Comparison of ENCODE assay signal across 9 cellular contexts in genomic region chr10:79068203-79068561, GRCh38. TPM values are rescaled to one million over a fixed set of nuclear protein-coding genes. Genes with fewer than 3 reads are reported as not detected.
DNase-seq lines count a peak whose midpoint lies in the region; ATAC-seq, FAIRE-seq and TF ChIP-seq lines count a peak whose summit lies in the region.
"Had no signal": no experiment of that assay in that cellular context is flagged by ENCODE, and none has a peak within 500 bp of the region (broad histone marks: within the 10 kb centered on the region; RNA-seq: fewer than 3 reads in every experiment).

No MANE protein-coding gene starts in this region.

- peaks cover 21% of the 10 kb centered on the region for H3K4me1 ChIP-seq in HAP-1
- peaks cover 24% of the 10 kb centered on the region for H3K4me1 ChIP-seq in endothelial cell of umbilical vein (ENCODE audit: control insufficient read depth, extremely low read depth, insufficient read depth, low read length)
- H3K4me1 ChIP-seq in pancreas: peaks cover 14 to 25% (median 21%) of the 10 kb centered on the region in 3 donors

- H2AFZ ChIP-seq in endothelial cell of umbilical vein (ENCODE audit: low read depth, low read length): peak overlapping the region; percentile 51

- TF ChIP-seq CTCF in 22Rv1 (IDR thresholded peaks at IDR 0.05) (no peak), endothelial cell of umbilical vein (IDR thresholded peaks at IDR 0.05; ENCODE audit: extremely low read depth in 1 of 2, insufficient read depth in 1 of 2, low read depth in 1 of 2, low read length in 2 of 2) (no peak), pancreas (IDR thresholded peaks at IDR 0.05) (no peak)

- H3K27me3 ChIP-seq in HAP-1 (ENCODE audit: low read depth) (no peaks in the 10 kb centered on the region), endothelial cell of umbilical vein (ENCODE audit: control insufficient read depth in 2 of 2, insufficient read depth in 2 of 2, low read length in 2 of 2) (no peaks in the 10 kb centered on the region), pancreas (no peaks in the 10 kb centered on the region)

- H3K9me1 ChIP-seq in endothelial cell of umbilical vein (replicated peaks; ENCODE audit: control insufficient read depth, extremely low read depth, insufficient read depth, low read length): no peaks in the 10 kb centered on the region

- H3K27ac ChIP-seq in 22Rv1: peak overlapping the region; percentile 97
- no peak overlapping the region for H3K27ac ChIP-seq in endothelial cell of umbilical vein (ENCODE audit: insufficient read depth, low read depth, low read length)
- peak overlapping the region in 3 of 4 donors; percentile 93 to 96 (median 94) for H3K27ac ChIP-seq in pancreas

- intact Hi-C loops in endothelial cell of umbilical vein (cut with micrococcal nuclease) (loop anchor here (1.0 to 5.0 kb wide), 12 partner anchors 61 to 1021 kb away; no protein-coding TSS in a partner anchor), pancreas (cut with DNase I) (no loop called here)

- ATAC-seq in pancreas (no peak), GM21825 (IDR thresholded peaks at IDR 0.05; ENCODE audit: unreplicated experiment) (no peak)

- no peaks in the 10 kb centered on the region for H3K9me3 ChIP-seq in HAP-1
- no peaks in the 10 kb centered on the region for H3K9me3 ChIP-seq in endothelial cell of umbilical vein (replicated peaks; ENCODE audit: control insufficient read depth, insufficient read depth, low read length)
- H3K9me3 ChIP-seq in pancreas: no peaks in the 10 kb centered on the region

- POLR2A ChIA-PET in endothelial cell of umbilical vein (lab: Charles Lee): interaction anchor here (0.7 kb wide), 2 partner anchors 70 to 1015 kb away, joined by 3 to 8 read pairs; no protein-coding TSS in a partner anchor

- H3K4me3 ChIP-seq in HAP-1 (peak overlapping the region; percentile 66), endothelial cell of umbilical vein (replicated peaks in 1 of 3; ENCODE audit: insufficient read depth in 1 of 3, low read depth in 1 of 3, low read length in 3 of 3) (peak overlapping the region in 2 of 3 experiments; percentile 20 to 29), pancreas (peak overlapping the region in 3 of 4 donors; percentile 62 to 87 (median 64))

- DNase-seq in HAP-1 (ENCODE audit: low spot score in 2 of 2) (peak in 1 of 2 experiments; percentile 15), endothelial cell of umbilical vein (ENCODE audit: low read depth, low spot score) (peak; percentile 32), pancreas (peak in 2 of 6 donors; percentile 44 to 78), iPS-NIHi7 (ENCODE audit: extremely low spot score) (no peak)
- peak; percentile 42 for DNase-seq in activated CD4-positive, alpha-beta T cell treated with anti-CD3 and anti-CD28 coated beads for 48 hours
- DNase-seq in effector CD8-positive, alpha-beta T cell (lab: John Stamatoyannopoulos, UW): no peak

- H4K20me1 ChIP-seq in endothelial cell of umbilical vein (replicated peaks; ENCODE audit: control insufficient read depth, extremely low read depth, insufficient read depth, low read length): no peaks in the 10 kb centered on the region

- H3K79me2 ChIP-seq in endothelial cell of umbilical vein (ENCODE audit: control insufficient read depth, insufficient read depth, low read length): peaks cover 36% of the 10 kb centered on the region

- TF ChIP-seq POLR2A in endothelial cell of umbilical vein (IDR thresholded peaks at IDR 0.05; ENCODE audit: low read depth, low read length): no peak

- H3K9ac ChIP-seq in endothelial cell of umbilical vein (replicated peaks; ENCODE audit: extremely low read depth, insufficient read depth, low read length): no peak overlapping the region

- no peaks in the 10 kb centered on the region for H3K36me3 ChIP-seq in HAP-1 (replicated peaks)
- H3K36me3 ChIP-seq in endothelial cell of umbilical vein (ENCODE audit: control insufficient read depth in 2 of 2, extremely low read depth in 1 of 2, insufficient read depth in 2 of 2, low read length in 2 of 2): no peaks in the 10 kb centered on the region
- no peaks in the 10 kb centered on the region for H3K36me3 ChIP-seq in pancreas

- H3K4me2 ChIP-seq in endothelial cell of umbilical vein (ENCODE audit: insufficient read depth, low read length): peak overlapping the region; percentile 42

- WGBS in pancreas, 2 donors: 5 to 6% methylated on average over 17 of the region's 17 CpGs

- in situ Hi-C loops in HAP-1 (cut with MboI; ENCODE audit: low sequenced_read_pairs): no loop called here

- FAIRE-seq in endothelial cell of umbilical vein (lab: Jason Lieb, UNC) (no peak), pancreas (lab: Jason Lieb, UNC) (no peak)
- FAIRE-seq: frontal cortex had no signal

- no TSS peak for BruUV-seq in endothelial cell of umbilical vein (replicated peaks; lab: Mats Ljungman, UMichigan)

- CTCF ChIA-PET in endothelial cell of umbilical vein (lab: Charles Lee): interaction anchor here (1.4 to 7.8 kb wide), 3 partner anchors 91 to 1021 kb away, joined by 5 to 85 read pairs (median 9); no protein-coding TSS in a partner anchor

- dilution Hi-C loops in endothelial cell of umbilical vein (cut with MboI; ENCODE audit: extremely low pct_ligation_motif_present, low sequenced_read_pairs): no loop called here

TF ChIP-seq in endothelial cell of umbilical vein, 7 proteins besides CTCF, POLR2A, EP300 and RAD21:
- no peak for TF ChIP-seq FOS (IDR thresholded peaks at IDR 0.05; ENCODE audit: borderline replicate concordance, insufficient read depth, low read length)
- TF ChIP-seq GATA2 (IDR thresholded peaks at IDR 0.05; ENCODE audit: insufficient read depth, insufficient read length, low read depth, low read length): no peak
- TF ChIP-seq EZH2 (IDR thresholded peaks at IDR 0.05; ENCODE audit: borderline replicate concordance, low read depth, low read length, severe bottlenecking): no peak
- no peak for TF ChIP-seq JUN (IDR thresholded peaks at IDR 0.05; ENCODE audit: borderline replicate concordance, insufficient read depth, insufficient read length, low read depth)
- no peak for TF ChIP-seq MYC (IDR thresholded peaks at IDR 0.05; ENCODE audit: low read depth, low read length)
- TF ChIP-seq POLR2AphosphoS5 (IDR thresholded peaks at IDR 0.05; ENCODE audit: insufficient read depth, low read depth, low read length): no peak
- TF ChIP-seq MAX (IDR thresholded peaks at IDR 0.05; ENCODE audit: insufficient read depth, insufficient read length): no peak

RNA-seq across cellular contexts. Expression of gene ZMIZ1, which starts 0.6 kb away (rescaled TPM):
- total RNA-seq in endothelial cell of umbilical vein (46.7 and 49.6 TPM in 2 replicates), pancreas (10 to 100 TPM; 21.3 to 45.0 (median 23.5) TPM)
- polyA plus RNA-seq in endothelial cell of umbilical vein (12.5 and 13.0 TPM in 2 replicates), pancreas (10 to 100 TPM; 14.5 to 20.8 TPM)
- 21.9 and 22.0 TPM in 2 replicates for polyA plus RNA-seq in endothelial cell of umbilical vein (2011; cell fraction: cytosol; rRNA removed)
- 28.9 and 35.8 TPM in 2 replicates for polyA plus RNA-seq in endothelial cell of umbilical vein (2011; cell fraction: nucleus; rRNA removed)
- polyA plus RNA-seq in endothelial cell of umbilical vein (2012): 33.1 and 33.9 TPM in 2 replicates
- 28.8 and 38.1 TPM in 2 replicates for polyA minus RNA-seq in endothelial cell of umbilical vein
- polyA minus RNA-seq in endothelial cell of umbilical vein (2011; cell fraction: cytosol; rRNA and poly(A)+ RNA removed): 5.4 TPM
- 26.6 and 30.9 TPM in 2 replicates for polyA minus RNA-seq in endothelial cell of umbilical vein (2011; cell fraction: nucleus; rRNA and poly(A)+ RNA removed)

Comparison
In these comparisons a context has a peak if more than half of its experiments do, and no peak if none do; other contexts are left out.
1. DNase-seq: peak in activated CD4-positive, alpha-beta T cell treated with anti-CD3 and anti-CD28 coated beads for 48 hours (single experiment) and endothelial cell of umbilical vein (single experiment); none in effector CD8-positive, alpha-beta T cell (single experiment) and iPS-NIHi7 (single experiment).
2. Peak in every context shown above with its lines, with median percentiles within 50 percentile points of each other: H3K4me3 ChIP-seq.